In genomic region chr5:124742983-124743533, GRCh38 we compare ENCODE assay signal across 9 cellular contexts. TPM values are rescaled to one million over a fixed set of nuclear protein-coding genes. Genes with fewer than 3 reads are reported as not detected.
DNase-seq lines count a peak whose midpoint lies in the region; ATAC-seq, FAIRE-seq and TF ChIP-seq lines count a peak whose summit lies in the region.
"Had no signal": no experiment of that assay in that cellular context is flagged by ENCODE, and none has a peak within 500 bp of the region (broad histone marks: within the 10 kb centered on the region; RNA-seq: fewer than 3 reads in every experiment).

No MANE protein-coding gene starts in this region.

- H3K4me1 Mint-ChIP-seq in glutamatergic neuron (ENCODE audit: low read depth, unreplicated experiment), result peaks cover 27% of the 10 kb centered on the region

- SMC1A ChIA-PET in GM12878 (lab: Charles Lee; ENCODE audit: uncharacterized antibody, unreplicated experiment), result interaction anchor here (0.7 to 1.1 kb wide), 7 partner anchors 10 to 178 kb away, joined by 3 read pairs; no protein-coding TSS in a partner anchor

- in situ Hi-C loops in GM12878 (cut with MboI), result no loop called here

- intact Hi-C loops in GM12878 (cut with micrococcal nuclease; ENCODE audit: unreplicated experiment) (loop anchor here (2.0 to 10.0 kb wide), 4 partner anchors 18 to 1068 kb away; no protein-coding TSS in a partner anchor), right lobe of liver (cut with DNase I) (loop anchor here in 1 of 2 donors (5.0 kb wide), 1 partner anchor 81 kb away; no protein-coding TSS in a partner anchor)

- POLR2A ChIA-PET in AG04450 (lab: Yijun Ruan, JAX), result no interaction called here
- POLR2A ChIA-PET in GM12878 (lab: Charles Lee), result interaction anchor here (0.6 to 1.4 kb wide), 3 partner anchors 10 to 166 kb away, joined by 3 to 7 read pairs (median 3); no protein-coding TSS in a partner anchor

- TF ChIP-seq CTCF in AG04450 (IDR thresholded peaks at IDR 0.05; ENCODE audit: low read depth, low read length) (no peak), HFF-Myc (IDR thresholded peaks at IDR 0.05; ENCODE audit: low read depth, low read length, missing control alignments) (no peak), GM12878 (IDR thresholded peaks at IDR 0.05 in 2 of 3, conservative IDR thresholded peaks at IDR 0.05 in 1 of 3; ENCODE audit: control insufficient read depth in 2 of 3, extremely low read depth in 1 of 3, insufficient read depth in 1 of 3, low read depth in 3 of 3, low read length in 3 of 3) (no peak), right lobe of liver (IDR thresholded peaks at IDR 0.05) (no peak), glutamatergic neuron (IDR thresholded peaks at IDR 0.05; ENCODE audit: partially characterized antibody, unreplicated experiment) (no peak)

- H3K36me3 ChIP-seq in GM12878 (ENCODE audit: control insufficient read depth in 2 of 2, insufficient read depth in 2 of 2, low read length in 1 of 2) (no peaks in the 10 kb centered on the region), right lobe of liver (no peaks in the 10 kb centered on the region)

- no peak overlapping the region for H3K4me3 Mint-ChIP-seq in glutamatergic neuron (ENCODE audit: unreplicated experiment)

- no peak for FAIRE-seq in GM12878 (lab: Jason Lieb, UNC)

- no peaks in the 10 kb centered on the region for H3K27me3 ChIP-seq in AG04450 (ENCODE audit: control insufficient read depth, insufficient read depth, low read length)
- H3K27me3 ChIP-seq in GM12878 (replicated peaks in 1 of 2; ENCODE audit: control insufficient read depth in 2 of 2, insufficient read depth in 2 of 2, low read length in 1 of 2), result 0 out of 4 replicates have a peak, but pooled peaks cover 0 to 4% of the 10 kb centered on the region in 2 experiments
- no peaks in the 10 kb centered on the region for H3K27me3 ChIP-seq in right lobe of liver

- DNase-seq in AG04450 (ENCODE audit: low read depth, low spot score) (peak; percentile 66), HFF-Myc (ENCODE audit: extremely low read depth, low read depth) (no peak), GM12878 (ENCODE audit: low read depth, low spot score) (no peak), right lobe of liver (peak in 1 of 3 donors; percentile 34), NCI-H1436 treated with DMSO at 0.1 percent for 48 hours (lab: John Stamatoyannopoulos, UW) (no peak), glutamatergic neuron (no peak), activated gamma-delta T cell treated with Interleukin-2 at 50 U/mL for 16 hours (no peak)
- DNase-seq: activated CD4-positive, alpha-beta T cell treated with anti-CD3 and anti-CD28 coated beads, Interleukin-2, amount 50 U/mL, for 48 hours had no signal

- no peaks in the 10 kb centered on the region for H4K20me1 ChIP-seq in GM12878 (ENCODE audit: control insufficient read depth, insufficient read depth)

- BruUV-seq in GM12878 (replicated peaks; lab: Mats Ljungman, UMichigan), result no TSS peak

- peaks cover 84% of the 10 kb centered on the region for H3K79me2 ChIP-seq in GM12878 (ENCODE audit: control insufficient read depth, insufficient read depth, low read length)

- peak overlapping the region; percentile 76 for H3K9ac ChIP-seq in GM12878 (ENCODE audit: control insufficient read depth, insufficient read depth, low read length)

- TF ChIP-seq EP300 in GM12878 (IDR thresholded peaks at IDR 0.05; ENCODE audit: borderline replicate concordance in 1 of 2, control insufficient read depth in 1 of 2, low read depth in 2 of 2, low read length in 2 of 2), result no peak

- H3K27ac Mint-ChIP-seq in glutamatergic neuron (ENCODE audit: unreplicated experiment), result no peak overlapping the region

- H3K36me3 Mint-ChIP-seq in glutamatergic neuron (ENCODE audit: unreplicated experiment), result no peaks in the 10 kb centered on the region

- H3K4me1 ChIP-seq in GM12878 (ENCODE audit: control insufficient read depth, insufficient read depth, low read length) (peaks cover 3% of the 10 kb centered on the region), right lobe of liver (peaks cover 0 to 17% (median 0%) of the 10 kb centered on the region in 4 donors)

- RAD21 ChIA-PET in GM12878 (lab: Charles Lee; ENCODE audit: unreplicated experiment), result interaction anchor here (0.6 to 6.4 kb wide), 8 partner anchors 13 to 432 kb away, joined by 3 to 27 read pairs (median 4); no protein-coding TSS in a partner anchor

- WGBS in GM12878 (ENCODE audit: insufficient coverage, insufficient replicate concordance, low lambda C conversion rate, missing lambda C conversion rate), result 6% methylated on average over 6 of the region's 6 CpGs
- WGBS in right lobe of liver (ENCODE audit: insufficient coverage, low coverage, low lambda C conversion rate, missing lambda C conversion rate), result 37% methylated on average over 6 of the region's 6 CpGs

- peaks cover 22% of the 10 kb centered on the region for H3K27me3 Mint-ChIP-seq in glutamatergic neuron (ENCODE audit: unreplicated experiment)

- H3K4me3 ChIP-seq in AG04450 (ENCODE audit: low read depth, low read length) (peak overlapping the region; percentile 77), HFF-Myc (replicated peaks; ENCODE audit: low read depth, low read length) (peak overlapping the region; percentile 62), GM12878 (peak overlapping the region; percentile 71), right lobe of liver (peak overlapping the region; percentile 56 to 58 (median 58))

- no peak overlapping the region for H2AFZ ChIP-seq in GM12878 (ENCODE audit: control insufficient read depth, low read depth, low read length)

- H3K9me3 Mint-ChIP-seq in glutamatergic neuron (ENCODE audit: unreplicated experiment), result peaks cover 39% of the 10 kb centered on the region

- ATAC-seq in GM12878 (peak; percentile 33), right lobe of liver (peak in 1 of 4 donors; percentile 46), HG03108 (IDR thresholded peaks at IDR 0.05; ENCODE audit: unreplicated experiment) (no peak)

- TF ChIP-seq POLR2A in GM12878 (IDR thresholded peaks at IDR 0.05; ENCODE audit: low read depth, low read length) (no peak), right lobe of liver (IDR thresholded peaks at IDR 0.05) (no peak)

- CTCF ChIA-PET in AG04450 (lab: Charles Lee) (no interaction called here), GM12878 (lab: Yijun Ruan, JAX) (no interaction called here)

- no peak for TF ChIP-seq RAD21 in GM12878 (IDR thresholded peaks at IDR 0.05; ENCODE audit: insufficient read depth, low read depth, low read length)

- peak overlapping the region; percentile 88 for H3K4me2 ChIP-seq in GM12878 (ENCODE audit: control insufficient read depth, insufficient read depth)

- peaks cover 3% of the 10 kb centered on the region; the same call in 1 of the 2 replicates for H3K9me3 ChIP-seq in AG04450 (ENCODE audit: control insufficient read depth, insufficient read depth, low read length)
- H3K9me3 ChIP-seq in GM12878 (replicated peaks; ENCODE audit: control insufficient read depth, insufficient read depth, low read length), result no peaks in the 10 kb centered on the region
- H3K9me3 ChIP-seq in right lobe of liver, result peaks cover 0 to 3% (median 0%) of the 10 kb centered on the region in 4 donors

- H3K27ac ChIP-seq in AG04450 (ENCODE audit: low read depth, low read length) (peak overlapping the region; percentile 48), GM12878 (ENCODE audit: control insufficient read depth, insufficient read depth) (peak overlapping the region; percentile 67), right lobe of liver (peak overlapping the region in 2 of 3 donors; percentile 67 to 92)

TF ChIP-seq in GM12878, 131 proteins besides CTCF, POLR2A, EP300 and RAD21 (continues in another document):
- TF ChIP-seq MYC (IDR thresholded peaks at IDR 0.05; ENCODE audit: insufficient read depth, insufficient read length, insufficient replicate concordance, low read length, severe bottlenecking), result no peak

RNA-seq across cellular contexts. Expression of gene ZNF608, which starts 3.4 kb away (rescaled TPM):
- polyA plus RNA-seq in AG04450 (2011; rRNA removed), result 12.1 and 13.0 TPM in 2 replicates
- polyA minus RNA-seq in AG04450 (2011; rRNA and poly(A)+ RNA removed), result 14.9 and 16.3 TPM in 2 replicates
- 55.7 and 55.8 TPM in 2 replicates for total RNA-seq in GM12878 (2013; cell fraction: nucleolus; rRNA removed)
- total RNA-seq in GM12878 (2014; rRNA removed), result 0.73 and 0.76 TPM in 2 replicates
- total RNA-seq in GM12878 (2014; rRNA removed; fragmentation: Illumina TruSeq; extraction: Trizol), result 0.63 and 1.1 TPM in 2 replicates
- 0.77 and 0.87 TPM in 2 replicates for total RNA-seq in GM12878 (2021)
- polyA plus RNA-seq in GM12878 (2011; ENCODE audit: low read depth), result 8.3 TPM
- polyA plus RNA-seq in GM12878 (2011; rRNA removed), result 6.7 and 7.2 TPM in 2 replicates
- polyA plus RNA-seq in GM12878 (2011; cell fraction: cytosol; rRNA removed), result 4.0 and 4.2 TPM in 2 replicates
- polyA plus RNA-seq in GM12878 (2011; cell fraction: nucleus; rRNA removed), result 7.8 and 8.9 TPM in 2 replicates
- polyA plus RNA-seq in GM12878 (2012), result 12.2 and 14.9 TPM in 2 replicates
- polyA plus RNA-seq in GM12878 (2014; fragmentation: Illumina TruSeq; extraction: Trizol), result 0.62 and 0.84 TPM in 2 replicates
- under 1 TPM; 0.19 to 0.31 TPM for polyA plus RNA-seq in GM12878 (2014; fragmentation: Nextera tagmentation; extraction: Ambion mirVana)
- polyA plus RNA-seq in GM12878 (2014; rRNA removed), result 0.60 and 0.65 TPM in 2 replicates
- polyA plus RNA-seq in GM12878 (2016; fragmentation: Nextera tagmentation; extraction: Ambion mirVana), result under 1 TPM; 0.23 to 0.37 TPM
- polyA minus RNA-seq in GM12878 (2011; rRNA and poly(A)+ RNA removed), result 7.8 and 10.2 TPM in 2 replicates
- polyA minus RNA-seq in GM12878 (2011; cell fraction: cytosol; rRNA and poly(A)+ RNA removed), result 4.9 and 5.3 TPM in 2 replicates
- polyA minus RNA-seq in GM12878 (2011; cell fraction: nucleus; rRNA and poly(A)+ RNA removed), result 7.6 and 11.6 TPM in 2 replicates
- total RNA-seq in right lobe of liver, result 1 to 10 TPM; 3.9 to 6.5 (median 4.9) TPM
- total RNA-seq in glutamatergic neuron (ENCODE audit: unreplicated experiment), result 161 TPM
